Comparison of ENCODE assay signal across 9 cellular contexts in genomic region chr12:89225401-89225800, GRCh38.
DNase-seq lines count a peak whose midpoint lies in the region; ATAC-seq and TF ChIP-seq lines count a peak whose summit lies in the region.
"Had no signal": no experiment of that assay in that cellular context is flagged by ENCODE, and none has a peak within 500 bp of the region (broad histone marks: within the 10 kb centered on the region; RNA-seq: fewer than 3 reads in every experiment).

No MANE protein-coding gene starts in this region.

- H3K27me3 Mint-ChIP-seq in activated CD4-positive, alpha-beta memory T cell treated with anti-CD3 and anti-CD28 coated beads, Interleukin-2, amount 10 ng/mL, durations not matched to agents 7 days and 5 days = no peaks in the 10 kb centered on the region

- H3K4me3 Mint-ChIP-seq in activated CD4-positive, alpha-beta memory T cell treated with anti-CD3 and anti-CD28 coated beads, Interleukin-2, amount 10 ng/mL, durations not matched to agents 7 days and 5 days = peak overlapping the region; percentile 22

- TF ChIP-seq CTCF in esophagus squamous epithelium (IDR thresholded peaks at IDR 0.05) (no peak), spleen (IDR thresholded peaks at IDR 0.05 in 8 of 11, conservative IDR thresholded peaks at IDR 0.05 in 3 of 11) (no peak)

- H3K27ac ChIP-seq in esophagus squamous epithelium = peak overlapping the region; percentile 69 to 89 (median 80)
- peak overlapping the region in 7 of 8 donors; percentile 11 to 63 (median 44) for H3K27ac ChIP-seq in spleen

- H3K4me3 ChIP-seq in esophagus squamous epithelium (no peak overlapping the region), spleen (no peak overlapping the region)

- intact Hi-C loops in esophagus squamous epithelium (cut with DNase I) = loop anchor here (10.0 kb wide), 1 partner anchor 129 kb away; the partner anchor contains the start of gene DUSP6
- intact Hi-C loops in spleen (cut with DNase I; ENCODE audit: low total_unique reads) = loop anchor here (5.0 to 10.0 kb wide), 2 partner anchors 61 to 122 kb away; no protein-coding TSS in a partner anchor

- H3K9me3 ChIP-seq in esophagus squamous epithelium (peaks cover 0 to 5% (median 0%) of the 10 kb centered on the region in 3 donors), spleen (peaks cover 0 to 4% (median 0%) of the 10 kb centered on the region in 8 donors)
- H3K9me3 ChIP-seq: thoracic aorta had no signal

- H3K36me3 Mint-ChIP-seq in activated CD4-positive, alpha-beta memory T cell treated with anti-CD3 and anti-CD28 coated beads, Interleukin-2, amount 10 ng/mL, durations not matched to agents 7 days and 5 days (ENCODE audit: low read depth) = peaks cover 41% of the 10 kb centered on the region

- CTCF ChIA-PET in activated CD4-positive, alpha-beta memory T cell treated with anti-CD3 and anti-CD28 coated beads, Interleukin-2, amount 10 ng/mL, durations not matched to agents 7 days and 5 days (lab: Charles Lee) = interaction anchor here (1.0 to 1.6 kb wide), 9 partner anchors 10 to 206 kb away, joined by 3 to 30 read pairs (median 5); no protein-coding TSS in a partner anchor

- ATAC-seq in GM18511 (IDR thresholded peaks at IDR 0.05; ENCODE audit: unreplicated experiment) (peak; percentile 75), GM19452 (IDR thresholded peaks at IDR 0.05; ENCODE audit: unreplicated experiment) (no peak), HG02852 (IDR thresholded peaks at IDR 0.05; ENCODE audit: unreplicated experiment) (no peak), GM18870 (IDR thresholded peaks at IDR 0.05; ENCODE audit: unreplicated experiment) (no peak)

- H3K4me1 Mint-ChIP-seq in activated CD4-positive, alpha-beta memory T cell treated with anti-CD3 and anti-CD28 coated beads, Interleukin-2, amount 10 ng/mL, durations not matched to agents 7 days and 5 days = peaks cover 69% of the 10 kb centered on the region

- H3K27me3 ChIP-seq in esophagus squamous epithelium (no peaks in the 10 kb centered on the region), spleen (replicated peaks in 1 of 7) (no peaks in the 10 kb centered on the region)

- H3K36me3 ChIP-seq in esophagus squamous epithelium (no peaks in the 10 kb centered on the region), spleen (no peaks in the 10 kb centered on the region)
- H3K36me3 ChIP-seq: thoracic aorta had no signal

- TF ChIP-seq POLR2A in esophagus squamous epithelium (IDR thresholded peaks at IDR 0.05) (no peak), spleen (IDR thresholded peaks at IDR 0.05) (no peak)

- H3K4me1 ChIP-seq in esophagus squamous epithelium (peaks cover 16 to 39% (median 17%) of the 10 kb centered on the region in 3 donors), spleen (peaks cover 0 to 30% (median 15%) of the 10 kb centered on the region in 6 donors)

- POLR2A ChIA-PET in activated CD4-positive, alpha-beta memory T cell treated with anti-CD3 and anti-CD28 coated beads, Interleukin-2, amount 10 ng/mL, durations not matched to agents 7 days and 5 days (lab: Charles Lee) = interaction anchor here (0.8 to 4.9 kb wide), 14 partner anchors 10 to 237 kb away, joined by 3 to 58 read pairs (median 6); partner anchors contain the start of gene DUSP6

- peak overlapping the region; percentile 92 for H3K27ac Mint-ChIP-seq in activated CD4-positive, alpha-beta memory T cell treated with anti-CD3 and anti-CD28 coated beads, Interleukin-2, amount 10 ng/mL, durations not matched to agents 7 days and 5 days

- peaks cover 8% of the 10 kb centered on the region for H3K9me3 Mint-ChIP-seq in activated CD4-positive, alpha-beta memory T cell treated with anti-CD3 and anti-CD28 coated beads, Interleukin-2, amount 10 ng/mL, durations not matched to agents 7 days and 5 days

- peak; percentile 36 for DNase-seq in HS-5 (ENCODE audit: low read depth)
- DNase-seq in activated CD4-positive, alpha-beta memory T cell treated with anti-CD3 and anti-CD28 coated beads, Interleukin-2, amount 10 ng/mL, durations not matched to agents 7 days and 5 days = peak; percentile 83
- DNase-seq in esophagus squamous epithelium (lab: John Stamatoyannopoulos, UW) = no peak
- peak; percentile 71 for DNase-seq in spleen

- 13 to 28% methylated on average over 4 to 5 of the region's 5 CpGs for WGBS in esophagus squamous epithelium, 2 donors
- 43 to 73% (median 52%) methylated on average over 5 of the region's 5 CpGs for WGBS in spleen, 5 donors
